Comparison of ENCODE assay signal across 15 cellular contexts in the genomic region with DNA sequence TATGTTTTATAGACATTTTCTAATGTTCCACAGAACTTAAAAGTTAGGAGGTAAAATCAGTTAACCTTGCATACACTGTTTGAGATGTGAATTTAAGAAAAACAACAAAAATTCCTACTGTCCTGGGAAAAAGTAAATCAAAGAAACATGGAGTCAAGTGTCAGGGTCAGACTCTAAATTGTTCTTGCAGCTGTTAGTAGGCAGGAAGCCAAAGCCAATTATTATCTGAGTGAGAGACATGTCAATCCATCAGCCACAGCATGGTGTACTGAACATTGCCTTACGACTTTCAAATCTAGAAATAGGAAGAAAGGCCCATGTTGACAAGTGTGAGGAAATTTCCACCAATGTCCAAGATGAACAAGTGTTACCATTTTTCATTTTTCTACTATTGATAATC.
DNase-seq lines count a peak whose midpoint lies in the region; ATAC-seq and TF ChIP-seq lines count a peak whose summit lies in the region.
"Had no signal": no experiment of that assay in that cellular context is flagged by ENCODE, and none has a peak within 500 bp of the region (broad histone marks: within the 10 kb centered on the region; RNA-seq: fewer than 3 reads in every experiment).

No MANE protein-coding gene starts in this region.

- no peaks in the 10 kb centered on the region for H3K79me1 ChIP-seq in mesenchymal stem cell (replicated peaks; ENCODE audit: low read length, poor library complexity, severe bottlenecking)

- H3K9me3 Mint-ChIP-seq in WTC11: peaks cover 14% of the 10 kb centered on the region

- no peak overlapping the region for H4K91ac ChIP-seq in mesenchymal stem cell (ENCODE audit: low read length)

- H3K4me3 ChIP-seq in neural cell (ENCODE audit: low read length) (no peak overlapping the region), mesenchymal stem cell (ENCODE audit: insufficient read depth in 1 of 2, low read depth in 1 of 2, low read length in 2 of 2) (no peak overlapping the region)
- H3K4me3 ChIP-seq: BLaER1, GM23248 had no signal

- no peak overlapping the region for H3K4me3 Mint-ChIP-seq in WTC11

- H3K18ac ChIP-seq in mesenchymal stem cell (ENCODE audit: low read depth in 1 of 2, low read length in 2 of 2): no peak overlapping the region

- H3K4me1 ChIP-seq in mesenchymal stem cell (ENCODE audit: control insufficient read depth, insufficient read depth, low read depth, low read length): no peaks in the 10 kb centered on the region
- H3K4me1 ChIP-seq: BLaER1 had no signal

- H3K27ac ChIP-seq in neural cell (ENCODE audit: low read length) (no peak overlapping the region), mesenchymal stem cell (ENCODE audit: low read length, poor library complexity, severe bottlenecking) (no peak overlapping the region)
- H3K27ac ChIP-seq: 22Rv1, BLaER1, GM23248 had no signal

- peak overlapping the region; percentile 8; the same call in 1 of the 2 replicates for H3K27ac Mint-ChIP-seq in WTC11

- H4K8ac ChIP-seq in mesenchymal stem cell (ENCODE audit: low read length): no peak overlapping the region

- no peaks in the 10 kb centered on the region for H3K9me3 ChIP-seq in neural cell (ENCODE audit: low read length)
- H3K9me3 ChIP-seq in mesenchymal stem cell (ENCODE audit: control insufficient read depth, low read length): no peaks in the 10 kb centered on the region
- H3K9me3 ChIP-seq: BLaER1 had no signal

- H2BK5ac ChIP-seq in mesenchymal stem cell (ENCODE audit: low read depth, low read length, poor library complexity, severe bottlenecking): no peak overlapping the region

- ATAC-seq in WTC11 (no peak), HG02981 (IDR thresholded peaks at IDR 0.05; ENCODE audit: unreplicated experiment) (no peak)

- TF ChIP-seq CTCF in WTC11 (IDR thresholded peaks at IDR 0.05) (no peak), neural cell (IDR thresholded peaks at IDR 0.05; ENCODE audit: poor library complexity, severe bottlenecking) (no peak)

- H2AK5ac ChIP-seq in mesenchymal stem cell (ENCODE audit: low read length, severe bottlenecking): no peak overlapping the region

- no peaks in the 10 kb centered on the region for H4K20me1 ChIP-seq in neural cell (ENCODE audit: insufficient read depth)
- H4K20me1 ChIP-seq: BLaER1 had no signal

- no peaks in the 10 kb centered on the region for H3K27me3 Mint-ChIP-seq in WTC11 (ENCODE audit: low read depth)

- CTCF ChIA-PET in WTC11 (lab: Charles Lee): no interaction called here

- POLR2A ChIA-PET in WTC11 (lab: Charles Lee): interaction anchor here (0.6 kb wide), 1 partner anchor 211 kb away, joined by 5 read pairs; no protein-coding TSS in a partner anchor

- no peak for TF ChIP-seq EP300 in neural cell (conservative IDR thresholded peaks at IDR 0.05; ENCODE audit: poor library complexity, severe bottlenecking)

- H3K27me3 ChIP-seq in neural cell (ENCODE audit: insufficient read depth, low read depth, low read length) (no peaks in the 10 kb centered on the region), mesenchymal stem cell (ENCODE audit: control insufficient read depth in 1 of 2, insufficient read depth in 1 of 2, low read length in 2 of 2) (no peaks in the 10 kb centered on the region)
- H3K27me3 ChIP-seq: BLaER1 had no signal

- no peak overlapping the region for H2BK120ac ChIP-seq in mesenchymal stem cell (ENCODE audit: low read depth, low read length)

- peak in 2 of 3 experiments; percentile 23 to 76 for DNase-seq in NCI-H1417 (lab: John Stamatoyannopoulos, UW)
- DNase-seq in NCI-H1417 treated with DMSO at 0.1 percent for 48 hours (lab: John Stamatoyannopoulos, UW): no peak
- DNase-seq in NCI-H69 (lab: John Stamatoyannopoulos, UW): peak; percentile 33
- no peak for DNase-seq in WTC11 (ENCODE audit: low spot score)
- DNase-seq in H4 (ENCODE audit: low spot score): no peak
- DNase-seq in mesenchymal stem cell: no peak
- DNase-seq: AML-193, Calu3, DMS 273 treated with DMSO at 0.1 percent for 48 hours, GM23248, H7 had no signal

- no peak overlapping the region for H3K23ac ChIP-seq in mesenchymal stem cell (ENCODE audit: low read length in 2 of 2)

- no peak overlapping the region for H3K9ac ChIP-seq in neural cell (ENCODE audit: low read length)
- H3K9ac ChIP-seq in mesenchymal stem cell (ENCODE audit: low read length): no peak overlapping the region
- H3K9ac ChIP-seq: BLaER1, GM23248 had no signal

- H3K79me2 ChIP-seq in neural cell (replicated peaks; ENCODE audit: insufficient read depth, low read length): no peaks in the 10 kb centered on the region

- H2AFZ ChIP-seq in neural cell (ENCODE audit: low read depth, low read length): no peak overlapping the region
- H2AFZ ChIP-seq in mesenchymal stem cell (ENCODE audit: low read depth, low read length): no peak overlapping the region
- H2AFZ ChIP-seq: GM23248 had no signal

- no peak overlapping the region for H2BK15ac ChIP-seq in mesenchymal stem cell (ENCODE audit: low read depth, poor library complexity, severe bottlenecking)

- 20% methylated on average over 1 of the region's 1 CpG for WGBS in mesenchymal stem cell

- H3F3A ChIP-seq in neural cell (ENCODE audit: insufficient read depth, low read length, poor library complexity, severe bottlenecking): no peaks in the 10 kb centered on the region

- H3K36me3 Mint-ChIP-seq in WTC11: peaks cover 15% of the 10 kb centered on the region

- H3K4me1 Mint-ChIP-seq in WTC11: peaks cover 6% of the 10 kb centered on the region

- H3K4me2 ChIP-seq in neural cell (ENCODE audit: low read length) (no peak overlapping the region), mesenchymal stem cell (ENCODE audit: low read length, poor library complexity, severe bottlenecking) (no peak overlapping the region)
- H3K4me2 ChIP-seq: BLaER1 had no signal

- H3K14ac ChIP-seq in mesenchymal stem cell (ENCODE audit: low read length in 2 of 2): no peak overlapping the region

- H2BK12ac ChIP-seq in mesenchymal stem cell (ENCODE audit: low read length in 2 of 2): no peak overlapping the region

- H3K36me3 ChIP-seq in neural cell (ENCODE audit: insufficient read depth, low read length) (no peaks in the 10 kb centered on the region), mesenchymal stem cell (ENCODE audit: control insufficient read depth in 1 of 2, insufficient read depth in 2 of 2, low read depth in 1 of 2, low read length in 2 of 2) (no peaks in the 10 kb centered on the region)
- H3K36me3 ChIP-seq: BLaER1 had no signal

- no peak overlapping the region for H3K4ac ChIP-seq in mesenchymal stem cell (ENCODE audit: low read depth in 1 of 2, low read length in 2 of 2)

- no peaks in the 10 kb centered on the region for H3K9me2 ChIP-seq in neural cell (ENCODE audit: insufficient read depth, low read length)

- no peak for TF ChIP-seq RAD21 in neural cell (conservative IDR thresholded peaks at IDR 0.05)

TF ChIP-seq in WTC11, 78 proteins besides CTCF, POLR2A, EP300 and RAD21 (continues in another document):
- TF ChIP-seq E2F1 (CRISPR knock-in tag; IDR thresholded peaks at IDR 0.05) (no peak), KAT7 (CRISPR knock-in tag; IDR thresholded peaks at IDR 0.05; ENCODE audit: borderline replicate concordance) (no peak)

TF ChIP-seq in neural cell, 6 proteins besides CTCF, POLR2A, EP300 and RAD21:
- TF ChIP-seq REST (IDR thresholded peaks at IDR 0.05; ENCODE audit: borderline replicate concordance) (no peak), EZH2 (IDR thresholded peaks at IDR 0.05; ENCODE audit: borderline replicate concordance, insufficient read depth, low read length, poor library complexity, severe bottlenecking) (no peak), TAF1 (IDR thresholded peaks at IDR 0.05; ENCODE audit: low read depth) (no peak), MXI1 (conservative IDR thresholded peaks at IDR 0.05; ENCODE audit: poor library complexity, severe bottlenecking) (no peak), POLR2AphosphoS5 (IDR thresholded peaks at IDR 0.05) (peak; percentile 43), SMC3 (conservative IDR thresholded peaks at IDR 0.05; ENCODE audit: poor library complexity) (no peak)

Comparison
In these comparisons a context has a peak if more than half of its experiments do, and no peak if none do; other contexts are left out.
1. DNase-seq: peak in NCI-H1417 (2 of 3) and NCI-H69 (single experiment); none in NCI-H1417 treated with DMSO at 0.1 percent for 48 hours (single experiment), WTC11 (single experiment), H4 (single experiment) and mesenchymal stem cell (single experiment).